25 cellular contexts compared by ENCODE assay signal in the genomic region with DNA sequence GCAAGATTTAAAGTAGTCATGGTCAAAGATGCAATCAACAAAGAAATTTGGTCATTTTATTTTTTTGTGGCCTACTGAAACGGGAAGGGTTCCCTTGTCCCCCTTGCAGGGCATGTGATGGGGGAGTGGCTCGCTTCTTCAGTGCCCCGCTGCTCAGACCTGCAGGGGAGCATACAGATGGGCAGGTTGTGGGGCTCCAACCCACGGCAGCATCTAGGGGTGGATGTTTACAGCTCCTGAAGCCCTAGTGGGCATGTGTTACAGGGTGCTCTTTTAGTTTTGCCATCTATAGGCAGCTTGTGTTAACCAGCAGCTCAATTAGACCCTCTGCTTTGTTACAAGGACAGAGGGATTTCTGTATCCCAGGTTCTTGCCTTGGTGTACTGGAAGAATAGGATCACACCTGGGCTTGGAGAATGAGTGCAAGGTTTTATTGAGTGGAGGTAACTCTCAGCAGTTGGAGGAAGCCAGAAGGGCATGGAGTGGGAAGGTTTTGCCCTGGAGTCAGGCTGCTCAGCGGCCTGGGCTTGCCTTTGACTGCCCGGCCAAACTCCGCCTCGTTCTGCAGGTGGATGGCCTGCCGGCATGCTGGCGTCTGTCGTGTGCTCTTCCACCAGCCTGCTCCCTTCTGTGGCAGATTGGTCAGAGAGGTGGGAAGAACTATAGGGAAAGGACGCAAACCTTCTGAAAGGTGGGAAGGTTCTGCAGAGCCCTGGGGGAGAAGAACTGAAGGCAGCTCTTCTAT. TPM values are rescaled to one million over a fixed set of nuclear protein-coding genes. Genes with fewer than 3 reads are reported as not detected.
DNase-seq lines count a peak whose midpoint lies in the region; ATAC-seq, FAIRE-seq and TF ChIP-seq lines count a peak whose summit lies in the region.
"Had no signal": no experiment of that assay in that cellular context is flagged by ENCODE, and none has a peak within 500 bp of the region (broad histone marks: within the 10 kb centered on the region; RNA-seq: fewer than 3 reads in every experiment).

No MANE protein-coding gene starts in this region.

- WGBS in mammary epithelial cell (ENCODE audit: low coverage, missing lambda C conversion rate), result 14% methylated on average over 11 of the region's 12 CpGs
- WGBS in HepG2 (ENCODE audit: low lambda C conversion rate), result 13% methylated on average over 5 of the region's 12 CpGs

- ATAC-seq in HepG2 (peak; percentile 78), upper lobe of right lung (no peak)
- ATAC-seq: heart left ventricle, left cardiac atrium had no signal

- peaks cover 6% of the 10 kb centered on the region for H3K4me1 Mint-ChIP-seq in MCF 10A (ENCODE audit: insufficient read depth, unreplicated experiment)

- no TSS peak for BruUV-seq in mammary epithelial cell (replicated peaks; lab: Mats Ljungman, UMichigan)
- no TSS peak for BruUV-seq in MCF 10A (replicated peaks; lab: Mats Ljungman, UMichigan)
- BruUV-seq in HepG2 (replicated peaks; lab: Mats Ljungman, UMichigan), result no TSS peak

- TF ChIP-seq CTCF in mammary epithelial cell (conservative IDR thresholded peaks at IDR 0.05 in 1 of 2, IDR thresholded peaks at IDR 0.05 in 1 of 2; ENCODE audit: extremely low read depth in 1 of 2, insufficient read depth in 1 of 2, low read depth in 1 of 2, low read length in 2 of 2) (no peak), MCF 10A (IDR thresholded peaks at IDR 0.05; ENCODE audit: unreplicated experiment) (no peak), HepG2 (CRISPR knock-in tag; IDR thresholded peaks at IDR 0.05) (no peak), upper lobe of right lung (IDR thresholded peaks at IDR 0.05) (no peak), BE2C (IDR thresholded peaks at IDR 0.05; ENCODE audit: low read depth, low read length) (no peak)

- DNase-seq in mammary epithelial cell, result peak; percentile 17
- no peak for DNase-seq in MCF 10A (ENCODE audit: unreplicated experiment)
- no peak for DNase-seq in HepG2 (ENCODE audit: low spot score)
- no peak for DNase-seq in upper lobe of right lung
- DNase-seq in BE2C, result no peak
- DNase-seq in AG20443 (ENCODE audit: low spot score), result no peak
- DNase-seq: activated CD4-positive, alpha-beta T cell treated with anti-CD3 and anti-CD28 coated beads for 48 hours; activated naive CD4-positive, alpha-beta T cell treated with anti-CD3 and anti-CD28 coated beads for 36 hours; activated T-cell treated with anti-CD3 and anti-CD28 coated beads, Interleukin-2, amount 50 U/mL, for 48 hours; amygdala; Caco-2; dermis blood vessel endothelial cell; heart left ventricle; KG1; left cardiac atrium; mesenchymal stem cell; NCI-H146 had no signal

- in situ Hi-C loops in mammary epithelial cell (cut with MboI; ENCODE audit: low sequenced_read_pairs in 2 of 2), result no loop called here
- in situ Hi-C loops in HepG2 (cut with HindIII; ENCODE audit: extremely low pct_ligation_motif_present, low pct_unique_long_range_greater_than_20kb), result no loop called here

- H3K9me3 Mint-ChIP-seq in MCF 10A (ENCODE audit: unreplicated experiment), result no peaks in the 10 kb centered on the region
- H3K9me3 Mint-ChIP-seq: T-helper 1 cell treated with Interleukin-12 subunit alpha and Interleukin-12 subunit beta and Interleukin-4 antibody, amounts not matched to agents 30 μg/mL and 1 μg/mL, for 36 hours had no signal

- H3K4me2 ChIP-seq in mammary epithelial cell (ENCODE audit: insufficient read depth, low read depth, low read length), result peak overlapping the region; percentile 12
- peak overlapping the region; percentile 49 for H3K4me2 ChIP-seq in HepG2 (ENCODE audit: low read depth, low read length)
- H3K4me2 ChIP-seq: BLaER1 treated with 17β-estradiol and CSF1 and Interleukin-3, amounts not matched to agents 10 nM and 100 nM had no signal

- no peaks in the 10 kb centered on the region for H3K27me3 ChIP-seq in mammary epithelial cell (ENCODE audit: insufficient read depth, low read length)
- no peaks in the 10 kb centered on the region; a peak in 1 of 5 replicates for H3K27me3 ChIP-seq in HepG2 (ENCODE audit: control insufficient read depth in 1 of 2, insufficient read depth in 2 of 2, low read length in 2 of 2)
- H3K27me3 ChIP-seq in upper lobe of right lung, result no peaks in the 10 kb centered on the region
- no peaks in the 10 kb centered on the region for H3K27me3 ChIP-seq in BE2C
- H3K27me3 ChIP-seq: BLaER1 treated with 17β-estradiol and CSF1 and Interleukin-3, amounts not matched to agents 10 nM and 100 nM; heart left ventricle had no signal

- H2AFZ ChIP-seq in mammary epithelial cell (ENCODE audit: low read depth, low read length) (peak overlapping the region; percentile 53), HepG2 (ENCODE audit: low read length) (no peak overlapping the region)

- FAIRE-seq in HepG2 (lab: Jason Lieb, UNC), result no peak

- CTCF ChIA-PET in mammary epithelial cell (lab: Charles Lee; ENCODE audit: low non-redundant PET) (no interaction called here), MCF 10A (lab: Yijun Ruan, JAX) (interaction anchor here (0.5 to 0.9 kb wide), 5 partner anchors 15 to 80 kb away, joined by 3 to 5 read pairs (median 3); no protein-coding TSS in a partner anchor), HepG2 (lab: Yijun Ruan, JAX; ENCODE audit: low intra/inter-chr PET ratio, low total read pairs) (no interaction called here)

- POLR2A ChIA-PET in MCF 10A (lab: Yijun Ruan, JAX), result interaction anchor here (0.5 to 6.5 kb wide), 10 partner anchors 9 to 632 kb away, joined by 3 to 70 read pairs (median 3); a partner anchor contains a TSS
- POLR2A ChIA-PET in HepG2 (lab: Yijun Ruan, JAX), result interaction anchor here (0.6 to 1.1 kb wide), 2 partner anchors 13 to 35 kb away, joined by 3 to 4 read pairs; no protein-coding TSS in a partner anchor

- no peak for TF ChIP-seq RAD21 in HepG2 (CRISPR knock-in tag; IDR thresholded peaks at IDR 0.05)

- dilution Hi-C loops in mammary epithelial cell (cut with HindIII; ENCODE audit: low sequenced_read_pairs), result loop anchor here (5.0 kb wide), 1 partner anchor 51 kb away; no protein-coding TSS in a partner anchor

- H3K9ac ChIP-seq in mammary epithelial cell (ENCODE audit: insufficient read depth, low read length) (no peak overlapping the region), HepG2 (ENCODE audit: insufficient read depth, low read depth, low read length) (no peak overlapping the region)
- H3K9ac ChIP-seq: BLaER1 treated with 17β-estradiol and CSF1 and Interleukin-3, amounts not matched to agents 10 nM and 100 nM had no signal

- H3K27me3 Mint-ChIP-seq in MCF 10A (ENCODE audit: insufficient read depth, unreplicated experiment), result no peaks in the 10 kb centered on the region

- H3K36me3 Mint-ChIP-seq in MCF 10A (ENCODE audit: insufficient read depth, unreplicated experiment), result peaks cover 15% of the 10 kb centered on the region

- H3K27ac Mint-ChIP-seq in MCF 10A (ENCODE audit: low read depth, unreplicated experiment), result no peak overlapping the region
- H3K27ac Mint-ChIP-seq: activated naive CD4-positive, alpha-beta T cell treated with anti-CD3 and anti-CD28 coated beads for 36 hours; T-helper 1 cell treated with Interleukin-12 subunit alpha and Interleukin-12 subunit beta and Interleukin-4 antibody, amounts not matched to agents 30 μg/mL and 1 μg/mL, for 36 hours had no signal

- H3K4me1 ChIP-seq in mammary epithelial cell (ENCODE audit: insufficient read depth, low read length), result peaks cover 14% of the 10 kb centered on the region
- peaks cover 15% of the 10 kb centered on the region for H3K4me1 ChIP-seq in HepG2 (ENCODE audit: insufficient read depth, low read length)
- H3K4me1 ChIP-seq in upper lobe of right lung, result no peaks in the 10 kb centered on the region
- H3K4me1 ChIP-seq in BE2C, result no peaks in the 10 kb centered on the region

- no peaks in the 10 kb centered on the region for H3K9me3 ChIP-seq in mammary epithelial cell (replicated peaks; ENCODE audit: insufficient read depth, low read length)
- H3K9me3 ChIP-seq in HepG2 (ENCODE audit: low read length), result no peaks in the 10 kb centered on the region
- H3K9me3 ChIP-seq in upper lobe of right lung, result no peaks in the 10 kb centered on the region
- 0 out of 2 replicates have a peak, but pooled peaks cover 3% of the 10 kb centered on the region for H3K9me3 ChIP-seq in BE2C

- H4K20me1 ChIP-seq in mammary epithelial cell (ENCODE audit: insufficient read depth, low read length) (no peaks in the 10 kb centered on the region), HepG2 (ENCODE audit: insufficient read depth, low read length) (no peaks in the 10 kb centered on the region)

- no peaks in the 10 kb centered on the region for H3K79me2 ChIP-seq in mammary epithelial cell (ENCODE audit: insufficient read depth, low read length)
- H3K79me2 ChIP-seq in HepG2 (ENCODE audit: insufficient read depth, low read length), result no peaks in the 10 kb centered on the region

- H3K36me3 ChIP-seq in mammary epithelial cell (ENCODE audit: insufficient read depth, low read length) (peaks cover 3% of the 10 kb centered on the region), HepG2 (replicated peaks in 1 of 2; ENCODE audit: control insufficient read depth in 1 of 2, insufficient read depth in 2 of 2, low read length in 2 of 2) (no peaks in the 10 kb centered on the region), upper lobe of right lung (peaks cover 4% of the 10 kb centered on the region), BE2C (peaks cover under 1% of the 10 kb centered on the region; the same call in 1 of the 2 replicates)

- H3K27ac ChIP-seq in mammary epithelial cell (ENCODE audit: insufficient read depth, low read depth, low read length) (no peak overlapping the region), HepG2 (ENCODE audit: extremely low read length, insufficient read depth, low read length) (no peak overlapping the region), upper lobe of right lung (no peak overlapping the region)
- H3K27ac ChIP-seq: BLaER1 treated with 17β-estradiol and CSF1 and Interleukin-3, amounts not matched to agents 10 nM and 100 nM; heart left ventricle had no signal

- H3K4me3 Mint-ChIP-seq in MCF 10A (ENCODE audit: unreplicated experiment), result no peak overlapping the region
- H3K4me3 Mint-ChIP-seq: activated naive CD4-positive, alpha-beta T cell treated with anti-CD3 and anti-CD28 coated beads for 36 hours; T-helper 1 cell treated with Interleukin-12 subunit alpha and Interleukin-12 subunit beta and Interleukin-4 antibody, amounts not matched to agents 30 μg/mL and 1 μg/mL, for 36 hours had no signal

- TF ChIP-seq POLR2A in HepG2 (IDR thresholded peaks at IDR 0.05; ENCODE audit: insufficient read depth in 1 of 2, low read depth in 2 of 2, low read length in 2 of 2), result no peak

- H3K4me3 ChIP-seq in mammary epithelial cell (replicated peaks in 1 of 3; ENCODE audit: insufficient read depth in 1 of 3, low read depth in 2 of 3, low read length in 3 of 3) (no peak overlapping the region), HepG2 (replicated peaks in 1 of 3; ENCODE audit: insufficient read depth in 1 of 3, low read depth in 2 of 3, low read length in 3 of 3) (no peak overlapping the region), upper lobe of right lung (no peak overlapping the region), BE2C (ENCODE audit: low read depth, low read length) (no peak overlapping the region)
- H3K4me3 ChIP-seq: BLaER1 treated with 17β-estradiol and CSF1 and Interleukin-3, amounts not matched to agents 10 nM and 100 nM; heart left ventricle had no signal

- TF ChIP-seq EP300 in HepG2 (IDR thresholded peaks at IDR 0.05; ENCODE audit: low read depth in 2 of 2, low read length in 2 of 2) (no peak), HepG2 (CRISPR knock-in tag; IDR thresholded peaks at IDR 0.05; ENCODE audit: borderline replicate concordance) (no peak)

- intact Hi-C loops in mammary epithelial cell (cut with micrococcal nuclease), result no loop called here
- intact Hi-C loops in MCF 10A (cut with micrococcal nuclease), result no loop called here
- intact Hi-C loops in HepG2 (cut with micrococcal nuclease; ENCODE audit: unreplicated experiment), result no loop called here
- intact Hi-C loops in upper lobe of right lung (cut with DNase I), result no loop called here

RNA-seq across cellular contexts. Expression of a gene that starts 9.4 kb away (rescaled TPM):
- total RNA-seq in mammary epithelial cell, result 1,000 to 10,000 TPM; 1,123 to 1,562 TPM
- polyA plus RNA-seq in mammary epithelial cell, result 1,992 TPM
- 2,016 TPM for polyA minus RNA-seq in mammary epithelial cell
- total RNA-seq in MCF 10A (2022), result 1,641 and 1,733 TPM in 2 replicates
- not detected in 2 replicates for total RNA-seq in HepG2 (2016; rRNA removed; fragmentation: Illumina TruSeq; extraction: Trizol)
- not detected in 2 replicates for total RNA-seq in HepG2 (2016; cell fraction: cytosol; rRNA removed; fragmentation: Illumina TruSeq; extraction: Trizol; ENCODE audit: low read depth)
- not detected in 2 replicates for total RNA-seq in HepG2 (2016; cell fraction: insoluble cytoplasmic fraction; rRNA removed; fragmentation: Illumina TruSeq; extraction: Trizol)
- not detected in 2 replicates for total RNA-seq in HepG2 (2016; cell fraction: membrane; rRNA removed; fragmentation: Illumina TruSeq; extraction: Trizol)
- not detected in 2 replicates for total RNA-seq in HepG2 (2016; cell fraction: nucleus; rRNA removed; fragmentation: Illumina TruSeq; extraction: Trizol)
- polyA plus RNA-seq in HepG2 (2011; rRNA removed), result 0.33 TPM in 1 of 2 replicates, not detected in the other
- 0.27 and 0.32 TPM in 2 replicates for polyA plus RNA-seq in HepG2 (2011; cell fraction: cytosol; rRNA removed)
- polyA plus RNA-seq in HepG2 (2011; cell fraction: nucleus; rRNA removed), result 0.35 and 0.42 TPM in 2 replicates
- not detected in 2 replicates for polyA plus RNA-seq in HepG2 (2012)
- not detected in 2 replicates for polyA plus RNA-seq in HepG2 (2016; cell fraction: cytosol; fragmentation: Illumina TruSeq; extraction: Trizol; ENCODE audit: low read depth)
- not detected in 2 replicates for polyA plus RNA-seq in HepG2 (2016; cell fraction: insoluble cytoplasmic fraction; fragmentation: Illumina TruSeq; extraction: Trizol; ENCODE audit: low read depth)
- not detected in 2 replicates for polyA plus RNA-seq in HepG2 (2016; cell fraction: membrane; fragmentation: Illumina TruSeq; extraction: Trizol; ENCODE audit: low read depth)
- polyA plus RNA-seq in HepG2 (2016; cell fraction: nucleus; fragmentation: Illumina TruSeq; extraction: Trizol; ENCODE audit: insufficient read depth, low read depth), result not detected in 2 replicates
- 3.7 and 5.0 TPM in 2 replicates for polyA minus RNA-seq in HepG2 (2011; rRNA and poly(A)+ RNA removed; ENCODE audit: low replicate concordance)
- polyA minus RNA-seq in HepG2 (2011; cell fraction: cytosol; rRNA and poly(A)+ RNA removed), result not detected in 2 replicates
- polyA minus RNA-seq in HepG2 (2011; cell fraction: nucleus; rRNA and poly(A)+ RNA removed), result not detected in 2 replicates
- 751 TPM for total RNA-seq in upper lobe of right lung
- polyA plus RNA-seq in BE2C (2012; ENCODE audit: insufficient read depth, insufficient read length, low read depth), result 1,067 TPM

RNA-seq across cellular contexts. Expression of a gene that starts 13.7 kb away (rescaled TPM):
- 100 to 1,000 TPM; 144 to 163 TPM for total RNA-seq in mammary epithelial cell
- 125 TPM for polyA plus RNA-seq in mammary epithelial cell
- polyA minus RNA-seq in mammary epithelial cell, result 72.1 TPM
- 158 and 223 TPM in 2 replicates for total RNA-seq in MCF 10A (2022)
- 137 and 140 TPM in 2 replicates for total RNA-seq in HepG2 (2016; rRNA removed; fragmentation: Illumina TruSeq; extraction: Trizol)
- total RNA-seq in HepG2 (2016; cell fraction: cytosol; rRNA removed; fragmentation: Illumina TruSeq; extraction: Trizol; ENCODE audit: low read depth), result 56.4 and 57.7 TPM in 2 replicates
- 130 and 141 TPM in 2 replicates for total RNA-seq in HepG2 (2016; cell fraction: insoluble cytoplasmic fraction; rRNA removed; fragmentation: Illumina TruSeq; extraction: Trizol)
- 58.9 and 72.8 TPM in 2 replicates for total RNA-seq in HepG2 (2016; cell fraction: membrane; rRNA removed; fragmentation: Illumina TruSeq; extraction: Trizol)
- total RNA-seq in HepG2 (2016; cell fraction: nucleus; rRNA removed; fragmentation: Illumina TruSeq; extraction: Trizol), result 73.7 and 87.9 TPM in 2 replicates
- 88.9 and 92.4 TPM in 2 replicates for polyA plus RNA-seq in HepG2 (2011; rRNA removed)
- polyA plus RNA-seq in HepG2 (2011; cell fraction: cytosol; rRNA removed), result 80.9 and 124 TPM in 2 replicates
- 241 and 294 TPM in 2 replicates for polyA plus RNA-seq in HepG2 (2011; cell fraction: nucleus; rRNA removed)
- polyA plus RNA-seq in HepG2 (2012), result 86.7 and 89.4 TPM in 2 replicates
- polyA plus RNA-seq in HepG2 (2016; cell fraction: cytosol; fragmentation: Illumina TruSeq; extraction: Trizol; ENCODE audit: low read depth), result 41.2 and 47.2 TPM in 2 replicates
- 109 and 121 TPM in 2 replicates for polyA plus RNA-seq in HepG2 (2016; cell fraction: insoluble cytoplasmic fraction; fragmentation: Illumina TruSeq; extraction: Trizol; ENCODE audit: low read depth)
- 38.1 and 45.1 TPM in 2 replicates for polyA plus RNA-seq in HepG2 (2016; cell fraction: membrane; fragmentation: Illumina TruSeq; extraction: Trizol; ENCODE audit: low read depth)
- polyA plus RNA-seq in HepG2 (2016; cell fraction: nucleus; fragmentation: Illumina TruSeq; extraction: Trizol; ENCODE audit: insufficient read depth, low read depth), result 169 and 179 TPM in 2 replicates
- polyA minus RNA-seq in HepG2 (2011; rRNA and poly(A)+ RNA removed; ENCODE audit: low replicate concordance), result 124 and 164 TPM in 2 replicates
- polyA minus RNA-seq in HepG2 (2011; cell fraction: cytosol; rRNA and poly(A)+ RNA removed), result 50.1 and 58.7 TPM in 2 replicates
- 52.5 and 56.4 TPM in 2 replicates for polyA minus RNA-seq in HepG2 (2011; cell fraction: nucleus; rRNA and poly(A)+ RNA removed)
- total RNA-seq in upper lobe of right lung, result 141 TPM
- 1,032 TPM for polyA plus RNA-seq in BE2C (2012; ENCODE audit: insufficient read depth, insufficient read length, low read depth)

RNA-seq across cellular contexts. Expression of a gene that starts 36.7 kb away (rescaled TPM):
- total RNA-seq in mammary epithelial cell (10 to 100 TPM in 1 of 2 donors, 1 to 10 TPM in 1; 4.2 to 13.4 TPM), MCF 10A (2022) (3.6 and 6.9 TPM in 2 replicates), HepG2 (2016; rRNA removed; fragmentation: Illumina TruSeq; extraction: Trizol) (18.0 and 25.8 TPM in 2 replicates), upper lobe of right lung (12.2 TPM)
- polyA plus RNA-seq in mammary epithelial cell (4.8 TPM), HepG2 (2011; rRNA removed) (6.7 and 7.8 TPM in 2 replicates)
- not detected for polyA minus RNA-seq in mammary epithelial cell
- total RNA-seq in HepG2 (2016; cell fraction: cytosol; rRNA removed; fragmentation: Illumina TruSeq; extraction: Trizol; ENCODE audit: low read depth), result 20.3 and 23.2 TPM in 2 replicates
- total RNA-seq in HepG2 (2016; cell fraction: insoluble cytoplasmic fraction; rRNA removed; fragmentation: Illumina TruSeq; extraction: Trizol), result 15.4 and 25.8 TPM in 2 replicates
- 20.1 and 24.5 TPM in 2 replicates for total RNA-seq in HepG2 (2016; cell fraction: membrane; rRNA removed; fragmentation: Illumina TruSeq; extraction: Trizol)
- total RNA-seq in HepG2 (2016; cell fraction: nucleus; rRNA removed; fragmentation: Illumina TruSeq; extraction: Trizol), result 14.1 and 16.1 TPM in 2 replicates
- polyA plus RNA-seq in HepG2 (2011; cell fraction: cytosol; rRNA removed), result 4.9 and 12.5 TPM in 2 replicates
- 38.1 and 38.7 TPM in 2 replicates for polyA plus RNA-seq in HepG2 (2011; cell fraction: nucleus; rRNA removed)
- 13.5 and 13.9 TPM in 2 replicates for polyA plus RNA-seq in HepG2 (2012)
- 26.1 and 30.7 TPM in 2 replicates for polyA plus RNA-seq in HepG2 (2016; cell fraction: cytosol; fragmentation: Illumina TruSeq; extraction: Trizol; ENCODE audit: low read depth)
- polyA plus RNA-seq in HepG2 (2016; cell fraction: insoluble cytoplasmic fraction; fragmentation: Illumina TruSeq; extraction: Trizol; ENCODE audit: low read depth), result 20.3 and 26.5 TPM in 2 replicates
- polyA plus RNA-seq in HepG2 (2016; cell fraction: membrane; fragmentation: Illumina TruSeq; extraction: Trizol; ENCODE audit: low read depth), result 20.2 and 22.8 TPM in 2 replicates
- 27.4 and 28.8 TPM in 2 replicates for polyA plus RNA-seq in HepG2 (2016; cell fraction: nucleus; fragmentation: Illumina TruSeq; extraction: Trizol; ENCODE audit: insufficient read depth, low read depth)
- polyA minus RNA-seq in HepG2 (2011; rRNA and poly(A)+ RNA removed; ENCODE audit: low replicate concordance), result 11.2 and 17.2 TPM in 2 replicates
- 5.1 and 6.1 TPM in 2 replicates for polyA minus RNA-seq in HepG2 (2011; cell fraction: cytosol; rRNA and poly(A)+ RNA removed)
- polyA minus RNA-seq in HepG2 (2011; cell fraction: nucleus; rRNA and poly(A)+ RNA removed), result 11.8 and 16.4 TPM in 2 replicates
- 1.2 TPM for polyA plus RNA-seq in BE2C (2012; ENCODE audit: insufficient read depth, insufficient read length, low read depth)

RNA-seq across cellular contexts. Expression of a gene that starts 46.5 kb away (rescaled TPM):
- not detected for total RNA-seq in mammary epithelial cell
- not detected for polyA plus RNA-seq in mammary epithelial cell
- polyA minus RNA-seq in mammary epithelial cell, result not detected
- total RNA-seq in MCF 10A (2022), result not detected in 2 replicates
- total RNA-seq in HepG2 (2016; rRNA removed; fragmentation: Illumina TruSeq; extraction: Trizol), result 0.17 and 0.27 TPM in 2 replicates
- total RNA-seq in HepG2 (2016; cell fraction: cytosol; rRNA removed; fragmentation: Illumina TruSeq; extraction: Trizol; ENCODE audit: low read depth), result not detected in 2 replicates
- total RNA-seq in HepG2 (2016; cell fraction: insoluble cytoplasmic fraction; rRNA removed; fragmentation: Illumina TruSeq; extraction: Trizol), result 0.15 and 0.45 TPM in 2 replicates
- total RNA-seq in HepG2 (2016; cell fraction: membrane; rRNA removed; fragmentation: Illumina TruSeq; extraction: Trizol), result 0.15 and 0.28 TPM in 2 replicates
- total RNA-seq in HepG2 (2016; cell fraction: nucleus; rRNA removed; fragmentation: Illumina TruSeq; extraction: Trizol), result 0.25 and 0.31 TPM in 2 replicates
- 1.7 and 3.1 TPM in 2 replicates for polyA plus RNA-seq in HepG2 (2011; rRNA removed)
- 1.5 and 2.1 TPM in 2 replicates for polyA plus RNA-seq in HepG2 (2011; cell fraction: cytosol; rRNA removed)
- polyA plus RNA-seq in HepG2 (2011; cell fraction: nucleus; rRNA removed), result 2.4 and 3.7 TPM in 2 replicates
- polyA plus RNA-seq in HepG2 (2012), result 1.1 and 4.1 TPM in 2 replicates
- polyA plus RNA-seq in HepG2 (2016; cell fraction: cytosol; fragmentation: Illumina TruSeq; extraction: Trizol; ENCODE audit: low read depth), result 0.36 and 0.74 TPM in 2 replicates
- 0.87 and 1.3 TPM in 2 replicates for polyA plus RNA-seq in HepG2 (2016; cell fraction: insoluble cytoplasmic fraction; fragmentation: Illumina TruSeq; extraction: Trizol; ENCODE audit: low read depth)
- 0.65 and 0.89 TPM in 2 replicates for polyA plus RNA-seq in HepG2 (2016; cell fraction: membrane; fragmentation: Illumina TruSeq; extraction: Trizol; ENCODE audit: low read depth)
- polyA plus RNA-seq in HepG2 (2016; cell fraction: nucleus; fragmentation: Illumina TruSeq; extraction: Trizol; ENCODE audit: insufficient read depth, low read depth), result 0.82 and 1.00 TPM in 2 replicates
- 0.72 TPM in 1 of 2 replicates, not detected in the other for polyA minus RNA-seq in HepG2 (2011; rRNA and poly(A)+ RNA removed; ENCODE audit: low replicate concordance)
- 0.62 and 1.3 TPM in 2 replicates for polyA minus RNA-seq in HepG2 (2011; cell fraction: cytosol; rRNA and poly(A)+ RNA removed)
- polyA minus RNA-seq in HepG2 (2011; cell fraction: nucleus; rRNA and poly(A)+ RNA removed), result 0.26 TPM in 1 of 2 replicates, not detected in the other
- total RNA-seq in upper lobe of right lung, result not detected
- polyA plus RNA-seq in BE2C (2012; ENCODE audit: insufficient read depth, insufficient read length, low read depth), result not detected
- total RNA-seq: A673; activated naive CD4-positive, alpha-beta T cell treated with anti-CD3 and anti-CD28 coated beads for 36 hours; Caco-2; cardiac septum; Daoy; dermis blood vessel endothelial cell; left cardiac atrium; omental fat pad; renal cortical epithelial cell; urinary bladder had no signal
- polyA plus RNA-seq: urinary bladder had no signal

RNA-seq across cellular contexts. Expression of a gene that starts 57.5 kb away (rescaled TPM):
- total RNA-seq in mammary epithelial cell (under 1 TPM in 1 of 2 donors, not detected in 1; 0.24 TPM), MCF 10A (2022) (not detected in 2 replicates), HepG2 (2016; rRNA removed; fragmentation: Illumina TruSeq; extraction: Trizol) (3.3 and 3.4 TPM in 2 replicates), upper lobe of right lung (0.32 TPM)
- polyA plus RNA-seq in mammary epithelial cell (0.08 TPM), HepG2 (2011; rRNA removed) (3.7 and 7.6 TPM in 2 replicates)
- not detected for polyA minus RNA-seq in mammary epithelial cell
- total RNA-seq in HepG2 (2016; cell fraction: cytosol; rRNA removed; fragmentation: Illumina TruSeq; extraction: Trizol; ENCODE audit: low read depth), result 1.1 and 1.2 TPM in 2 replicates
- 3.4 and 4.0 TPM in 2 replicates for total RNA-seq in HepG2 (2016; cell fraction: insoluble cytoplasmic fraction; rRNA removed; fragmentation: Illumina TruSeq; extraction: Trizol)
- total RNA-seq in HepG2 (2016; cell fraction: membrane; rRNA removed; fragmentation: Illumina TruSeq; extraction: Trizol), result 1.5 and 1.9 TPM in 2 replicates
- 1.6 and 1.7 TPM in 2 replicates for total RNA-seq in HepG2 (2016; cell fraction: nucleus; rRNA removed; fragmentation: Illumina TruSeq; extraction: Trizol)
- 3.7 and 4.0 TPM in 2 replicates for polyA plus RNA-seq in HepG2 (2011; cell fraction: cytosol; rRNA removed)
- 8.6 and 13.6 TPM in 2 replicates for polyA plus RNA-seq in HepG2 (2011; cell fraction: nucleus; rRNA removed)
- 3.9 and 4.4 TPM in 2 replicates for polyA plus RNA-seq in HepG2 (2012)
- polyA plus RNA-seq in HepG2 (2016; cell fraction: cytosol; fragmentation: Illumina TruSeq; extraction: Trizol; ENCODE audit: low read depth), result 0.75 and 1.2 TPM in 2 replicates
- 3.5 and 4.2 TPM in 2 replicates for polyA plus RNA-seq in HepG2 (2016; cell fraction: insoluble cytoplasmic fraction; fragmentation: Illumina TruSeq; extraction: Trizol; ENCODE audit: low read depth)
- polyA plus RNA-seq in HepG2 (2016; cell fraction: membrane; fragmentation: Illumina TruSeq; extraction: Trizol; ENCODE audit: low read depth), result 1.7 and 1.9 TPM in 2 replicates
- polyA plus RNA-seq in HepG2 (2016; cell fraction: nucleus; fragmentation: Illumina TruSeq; extraction: Trizol; ENCODE audit: insufficient read depth, low read depth), result 6.5 and 6.8 TPM in 2 replicates
- 3.0 TPM in 1 of 2 replicates, not detected in the other for polyA minus RNA-seq in HepG2 (2011; rRNA and poly(A)+ RNA removed; ENCODE audit: low replicate concordance)
- polyA minus RNA-seq in HepG2 (2011; cell fraction: cytosol; rRNA and poly(A)+ RNA removed), result 2.1 and 2.2 TPM in 2 replicates
- 0.90 and 1.1 TPM in 2 replicates for polyA minus RNA-seq in HepG2 (2011; cell fraction: nucleus; rRNA and poly(A)+ RNA removed)
- polyA plus RNA-seq in BE2C (2012; ENCODE audit: insufficient read depth, insufficient read length, low read depth), result not detected
- total RNA-seq: A673; activated naive CD4-positive, alpha-beta T cell treated with anti-CD3 and anti-CD28 coated beads for 36 hours; cardiac septum; Daoy; dermis blood vessel endothelial cell; heart left ventricle; left cardiac atrium; omental fat pad; urinary bladder had no signal
- polyA plus RNA-seq: heart left ventricle, urinary bladder had no signal

Comparison
In these comparisons a context has a peak if more than half of its experiments do, and no peak if none do; other contexts are left out.
1. RNA of a gene that starts 9.4 kb away (total RNA-seq): 1,641 to 1,733 TPM in MCF 10A, 1,123 to 1,562 TPM in mammary epithelial cell and 751 TPM in upper lobe of right lung (single experiment); not detected in HepG2; every median in the first group is over 100 times any median in the second.